In genomic region chr9:110278080-110278707, GRCh38 we compare ENCODE assay signal across 30 cellular contexts. TPM values are rescaled to one million over a fixed set of nuclear protein-coding genes. Genes with fewer than 3 reads are reported as not detected.
DNase-seq lines count a peak whose midpoint lies in the region; ATAC-seq and TF ChIP-seq lines count a peak whose summit lies in the region.
"Had no signal": no experiment of that assay in that cellular context is flagged by ENCODE, and none has a peak within 500 bp of the region (broad histone marks: within the 10 kb centered on the region; RNA-seq: fewer than 3 reads in every experiment).

No MANE protein-coding gene starts in this region.

- no peaks in the 10 kb centered on the region for H3K27me3 ChIP-seq in foreskin keratinocyte
- H3K27me3 ChIP-seq: esophagus squamous epithelium, neutrophil, Peyer's patch, thyroid gland had no signal

- TF ChIP-seq CTCF in foreskin keratinocyte (conservative IDR thresholded peaks at IDR 0.05): no peak

- H3K36me3 Mint-ChIP-seq in T-helper 17 cell (ENCODE audit: low read depth): no peaks in the 10 kb centered on the region
- H3K36me3 Mint-ChIP-seq: brain; CD8-positive, alpha-beta T cell; IgD-negative memory B cell had no signal

- in situ Hi-C loops in Caki2 (cut with HindIII; ENCODE audit: low pct_unique_long_range_greater_than_20kb, low sequenced_read_pairs): no loop called here

- H3K27ac ChIP-seq in foreskin keratinocyte: no peak overlapping the region
- H3K27ac ChIP-seq: esophagus squamous epithelium, HL-60, neutrophil, Peyer's patch, thyroid gland, WERI-Rb-1 had no signal

- H3K4me1 ChIP-seq in foreskin keratinocyte: peaks cover 14% of the 10 kb centered on the region
- H3K4me1 ChIP-seq: thyroid gland had no signal

- H3K4me1 Mint-ChIP-seq in T-helper 17 cell: no peaks in the 10 kb centered on the region
- H3K4me1 Mint-ChIP-seq: GM23338 had no signal

- H3K27ac Mint-ChIP-seq in T-helper 17 cell: no peak overlapping the region
- H3K27ac Mint-ChIP-seq: CD8-positive, alpha-beta T cell; effector memory CD8-positive, alpha-beta T cell; GM23338; IgD-negative memory B cell had no signal

- DNase-seq in Caki2 (ENCODE audit: low read depth) (peak; percentile 16), HCEC 1CT (peak; percentile 51), RPMI7951 (ENCODE audit: low read depth) (peak; percentile 54), foreskin keratinocyte (peak in 1 of 2 donors; percentile 38), T-helper 17 cell (no peak), iPS-NIHi11 (ENCODE audit: low spot score) (no peak), DMS153 (lab: John Stamatoyannopoulos, UW) (no peak), NK-92 (lab: John Stamatoyannopoulos, UW; ENCODE audit: unreplicated experiment) (no peak)
- DNase-seq: activated CD4-positive, alpha-beta T cell treated with anti-CD3 and anti-CD28 coated beads, Interleukin-2, amount 50 U/mL, for 1 hour; activated effector memory CD4-positive, alpha-beta T cell treated with Interleukin-2 at 50 U/mL for 16 hours; AML-193; CD8-positive, alpha-beta T cell; effector memory CD8-positive, alpha-beta T cell; esophagus squamous epithelium; NCI-H2029; NCI-H446; NK-92 treated with Interleukin-12 subunit alpha and Interleukin-12 subunit beta, amount 100 ng/mL, for 24 hours; Peyer's patch; retina; stimulated activated CD4-positive, alpha-beta T cell treated with anti-CD3 and anti-CD28 coated beads, Interleukin-4, amount 100 ng/mL, for 24 hours; stimulated activated naive CD4-positive, alpha-beta T cell treated with Interleukin-2 at 50 U/mL for 16 hours; thyroid gland; WERI-Rb-1 had no signal

- peak; percentile 57 for ATAC-seq in foreskin keratinocyte
- ATAC-seq in T-helper 17 cell: no peak
- ATAC-seq: CD8-positive, alpha-beta T cell; effector memory CD8-positive, alpha-beta T cell; GM23338 had no signal

- no peak overlapping the region for H3K4me3 Mint-ChIP-seq in T-helper 17 cell
- H3K4me3 Mint-ChIP-seq: brain; CD8-positive, alpha-beta T cell; effector memory CD8-positive, alpha-beta T cell; GM23338; IgD-negative memory B cell had no signal

- H3K9me3 ChIP-seq in T-helper 17 cell (ENCODE audit: control insufficient read depth, low read length, poor library complexity, severe bottlenecking): no peaks in the 10 kb centered on the region
- H3K9me3 ChIP-seq: esophagus squamous epithelium, neutrophil, Peyer's patch, thyroid gland had no signal

- peaks cover 41% of the 10 kb centered on the region for H3K27me3 Mint-ChIP-seq in T-helper 17 cell

RNA-seq across cellular contexts. Expression of gene TXN, which starts 21.9 kb away (rescaled TPM):
- total RNA-seq in Caki2 (2014; rRNA removed; shearing (Covaris generic); ENCODE audit: low replicate concordance): 998 and 1,028 TPM in 2 replicates
- total RNA-seq in RPMI7951 (2014; rRNA removed; shearing (Covaris generic)): 977 and 1,094 TPM in 2 replicates
- total RNA-seq in foreskin keratinocyte (448 and 462 TPM in 2 replicates), T-helper 17 cell (100 to 1,000 TPM in 1 of 2 donors, 10 to 100 TPM in 1; 55.4 to 102 TPM)
- 704 and 712 TPM in 2 replicates for polyA plus RNA-seq in foreskin keratinocyte

RNA-seq across cellular contexts. Expression of gene TXNDC8, which starts 59.5 kb away (rescaled TPM):
- total RNA-seq in Caki2 (2014; rRNA removed; shearing (Covaris generic); ENCODE audit: low replicate concordance): not detected in 2 replicates
- not detected in 2 replicates for total RNA-seq in RPMI7951 (2014; rRNA removed; shearing (Covaris generic))
- total RNA-seq in foreskin keratinocyte (not detected in 2 replicates), T-helper 17 cell (not detected)
- not detected in 2 replicates for polyA plus RNA-seq in foreskin keratinocyte
- total RNA-seq: CD8-positive, alpha-beta T cell; esophagus squamous epithelium; GM23338; kidney epithelial cell; Peyer's patch; T-helper 2 cell treated with Interferon-gamma antibody and Interleukin-4, amounts not matched to agents 100 ng/mL and 5 ng/mL, for 36 hours; thyroid gland had no signal
- polyA plus RNA-seq: GM23338, IgD-negative memory B cell had no signal

Comparison
In these comparisons a context has a peak if more than half of its experiments do, and no peak if none do; other contexts are left out.
1. DNase-seq: peak in Caki2 (single experiment), HCEC 1CT (single experiment) and RPMI7951 (single experiment); none in T-helper 17 cell (0 of 3), iPS-NIHi11 (single experiment), DMS153 (single experiment) and NK-92 (single experiment).